ENCODE assay signal across 1 cellular context in the genomic region with DNA sequence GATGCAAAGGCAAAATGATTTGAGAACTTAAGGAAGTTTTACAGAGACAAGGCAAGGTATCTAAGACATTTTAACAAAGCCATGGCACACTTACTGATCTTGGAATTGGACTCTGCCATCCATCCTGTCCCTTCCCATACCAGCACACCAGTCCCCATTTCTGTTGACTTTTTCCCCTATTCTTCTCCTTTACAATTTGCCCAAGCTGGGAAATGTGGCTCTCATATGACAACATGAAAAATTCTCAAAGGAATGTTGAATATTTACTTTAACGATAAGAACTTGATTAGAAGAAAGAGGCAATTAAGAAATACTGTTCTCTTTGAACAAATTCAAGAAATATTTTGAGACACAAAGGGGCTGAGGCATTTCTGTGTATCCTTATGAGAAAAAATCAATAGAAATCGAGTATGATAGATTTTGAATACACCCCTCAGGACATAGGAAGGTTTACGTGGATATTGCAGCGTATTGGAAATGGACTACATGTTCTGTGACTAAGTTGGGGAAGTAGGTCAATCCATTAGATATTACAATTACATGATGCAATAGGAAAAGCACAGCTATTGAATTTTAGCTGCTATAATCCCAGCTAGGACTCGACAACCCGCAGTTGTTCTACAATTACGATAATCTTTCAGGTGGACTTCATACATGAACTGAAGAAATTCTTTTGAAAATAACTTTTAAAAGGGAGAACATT.
TF ChIP-seq lines count a peak whose summit lies in the region.

No MANE protein-coding gene starts in this region.

TF ChIP-seq in GM23338, 12 proteins besides CTCF, POLR2A, EP300 and RAD21 (continued from another document):
- TF ChIP-seq, protein P1, sequence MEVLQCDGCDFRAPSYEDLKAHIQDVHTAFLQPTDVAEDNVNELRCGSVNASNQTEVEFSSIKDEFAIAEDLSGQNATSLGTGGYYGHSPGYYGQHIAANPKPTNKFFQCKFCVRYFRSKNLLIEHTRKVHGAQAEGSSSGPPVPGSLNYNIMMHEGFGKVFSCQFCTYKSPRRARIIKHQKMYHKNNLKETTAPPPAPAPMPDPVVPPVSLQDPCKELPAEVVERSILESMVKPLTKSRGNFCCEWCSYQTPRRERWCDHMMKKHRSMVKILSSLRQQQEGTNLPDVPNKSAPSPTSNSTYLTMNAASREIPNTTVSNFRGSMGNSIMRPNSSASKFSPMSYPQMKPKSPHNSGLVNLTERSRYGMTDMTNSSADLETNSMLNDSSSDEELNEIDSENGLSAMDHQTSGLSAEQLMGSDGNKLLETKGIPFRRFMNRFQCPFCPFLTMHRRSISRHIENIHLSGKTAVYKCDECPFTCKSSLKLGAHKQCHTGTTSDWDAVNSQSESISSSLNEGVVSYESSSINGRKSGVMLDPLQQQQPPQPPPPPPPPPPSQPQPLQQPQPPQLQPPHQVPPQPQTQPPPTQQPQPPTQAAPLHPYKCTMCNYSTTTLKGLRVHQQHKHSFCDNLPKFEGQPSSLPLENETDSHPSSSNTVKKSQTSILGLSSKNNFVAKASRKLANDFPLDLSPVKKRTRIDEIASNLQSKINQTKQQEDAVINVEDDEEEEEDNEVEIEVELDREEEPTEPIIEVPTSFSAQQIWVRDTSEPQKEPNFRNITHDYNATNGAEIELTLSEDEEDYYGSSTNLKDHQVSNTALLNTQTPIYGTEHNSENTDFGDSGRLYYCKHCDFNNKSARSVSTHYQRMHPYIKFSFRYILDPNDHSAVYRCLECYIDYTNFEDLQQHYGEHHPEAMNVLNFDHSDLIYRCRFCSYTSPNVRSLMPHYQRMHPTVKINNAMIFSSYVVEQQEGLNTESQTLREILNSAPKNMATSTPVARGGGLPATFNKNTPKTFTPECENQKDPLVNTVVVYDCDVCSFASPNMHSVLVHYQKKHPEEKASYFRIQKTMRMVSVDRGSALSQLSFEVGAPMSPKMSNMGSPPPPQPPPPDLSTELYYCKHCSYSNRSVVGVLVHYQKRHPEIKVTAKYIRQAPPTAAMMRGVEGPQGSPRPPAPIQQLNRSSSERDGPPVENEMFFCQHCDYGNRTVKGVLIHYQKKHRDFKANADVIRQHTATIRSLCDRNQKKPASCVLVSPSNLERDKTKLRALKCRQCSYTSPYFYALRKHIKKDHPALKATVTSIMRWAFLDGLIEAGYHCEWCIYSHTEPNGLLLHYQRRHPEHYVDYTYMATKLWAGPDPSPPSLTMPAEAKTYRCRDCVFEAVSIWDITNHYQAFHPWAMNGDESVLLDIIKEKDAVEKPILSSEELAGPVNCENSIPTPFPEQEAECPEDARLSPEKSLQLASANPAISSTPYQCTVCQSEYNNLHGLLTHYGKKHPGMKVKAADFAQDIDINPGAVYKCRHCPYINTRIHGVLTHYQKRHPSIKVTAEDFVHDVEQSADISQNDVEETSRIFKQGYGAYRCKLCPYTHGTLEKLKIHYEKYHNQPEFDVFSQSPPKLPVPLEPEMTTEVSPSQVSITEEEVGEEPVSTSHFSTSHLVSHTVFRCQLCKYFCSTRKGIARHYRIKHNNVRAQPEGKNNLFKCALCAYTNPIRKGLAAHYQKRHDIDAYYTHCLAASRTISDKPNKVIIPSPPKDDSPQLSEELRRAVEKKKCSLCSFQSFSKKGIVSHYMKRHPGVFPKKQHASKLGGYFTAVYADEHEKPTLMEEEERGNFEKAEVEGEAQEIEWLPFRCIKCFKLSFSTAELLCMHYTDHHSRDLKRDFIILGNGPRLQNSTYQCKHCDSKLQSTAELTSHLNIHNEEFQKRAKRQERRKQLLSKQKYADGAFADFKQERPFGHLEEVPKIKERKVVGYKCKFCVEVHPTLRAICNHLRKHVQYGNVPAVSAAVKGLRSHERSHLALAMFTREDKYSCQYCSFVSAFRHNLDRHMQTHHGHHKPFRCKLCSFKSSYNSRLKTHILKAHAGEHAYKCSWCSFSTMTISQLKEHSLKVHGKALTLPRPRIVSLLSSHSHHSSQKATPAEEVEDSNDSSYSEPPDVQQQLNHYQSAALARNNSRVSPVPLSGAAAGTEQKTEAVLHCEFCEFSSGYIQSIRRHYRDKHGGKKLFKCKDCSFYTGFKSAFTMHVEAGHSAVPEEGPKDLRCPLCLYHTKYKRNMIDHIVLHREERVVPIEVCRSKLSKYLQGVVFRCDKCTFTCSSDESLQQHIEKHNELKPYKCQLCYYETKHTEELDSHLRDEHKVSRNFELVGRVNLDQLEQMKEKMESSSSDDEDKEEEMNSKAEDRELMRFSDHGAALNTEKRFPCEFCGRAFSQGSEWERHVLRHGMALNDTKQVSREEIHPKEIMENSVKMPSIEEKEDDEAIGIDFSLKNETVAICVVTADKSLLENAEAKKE (CRISPR knock-in tag; IDR thresholded peaks at IDR 0.05), result no peak
TF ChIP-seq in GM23338: peak in this region for 0.
